Comparison of ENCODE assay signal across 1 cellular context in genomic region chr1:178532392-178532791, GRCh38.
A peak's percentile ranks its signal among the peaks of the same experiment; 100 is the strongest.
TF ChIP-seq lines count a peak whose summit lies in the region.

No MANE protein-coding gene starts in this region.

TF ChIP-seq in HepG2, 621 proteins besides CTCF, POLR2A, EP300 and RAD21 (continued from another document and continues in another):
- no peak for TF ChIP-seq AHDC1 (CRISPR knock-in tag; IDR thresholded peaks at IDR 0.05; ENCODE audit: borderline replicate concordance)
- no peak for TF ChIP-seq NR2F6 (IDR thresholded peaks at IDR 0.05)
- TF ChIP-seq NR2F6 (CRISPR knock-in tag; IDR thresholded peaks at IDR 0.05) = peak; percentile 6; the same call in 1 of the 2 replicates
- TF ChIP-seq ZEB1 (IDR thresholded peaks at IDR 0.05; ENCODE audit: insufficient replicate concordance, low read depth) = no peak
- TF ChIP-seq ZNF574 (CRISPR knock-in tag; IDR thresholded peaks at IDR 0.05) = peak; percentile 33; the same call in 1 of the 2 replicates
- TF ChIP-seq KAT8 (CRISPR knock-in tag; IDR thresholded peaks at IDR 0.05) = peak; percentile 59; the same call in 1 of the 2 replicates
- peak; percentile 32; the same call in 1 of the 2 replicates for TF ChIP-seq SALL1 (CRISPR knock-in tag; IDR thresholded peaks at IDR 0.05)
- TF ChIP-seq SAP130 (CRISPR knock-in tag; IDR thresholded peaks at IDR 0.05; ENCODE audit: low read depth) = no peak
- no peak for TF ChIP-seq HNRNPK (IDR thresholded peaks at IDR 0.05; ENCODE audit: low read depth, low read length, poor library complexity, severe bottlenecking)
- TF ChIP-seq POGK (CRISPR knock-in tag; conservative IDR thresholded peaks at IDR 0.05) = no peak
- TF ChIP-seq EEA1 (CRISPR knock-in tag; IDR thresholded peaks at IDR 0.05; ENCODE audit: borderline replicate concordance) = no peak
- TF ChIP-seq ZBTB14 (CRISPR knock-in tag; IDR thresholded peaks at IDR 0.05) = no peak
- TF ChIP-seq ZNF496 (CRISPR knock-in tag; IDR thresholded peaks at IDR 0.05; ENCODE audit: insufficient replicate concordance) = no peak
- no peak for TF ChIP-seq ZNF674 (CRISPR knock-in tag; IDR thresholded peaks at IDR 0.05; ENCODE audit: low read depth)
- TF ChIP-seq KDM5B (CRISPR knock-in tag; IDR thresholded peaks at IDR 0.05; ENCODE audit: borderline replicate concordance) = peak; percentile 39; the same call in 1 of the 2 replicates
- TF ChIP-seq FOSL1 (CRISPR knock-in tag; IDR thresholded peaks at IDR 0.05; ENCODE audit: borderline replicate concordance) = no peak
- no peak for TF ChIP-seq CCAR2 (optimal IDR thresholded peaks at IDR 0.05; ENCODE audit: low read depth, low read length)
- TF ChIP-seq MEIS2 (CRISPR knock-in tag; IDR thresholded peaks at IDR 0.05) = 0 out of 2 replicates have a peak, but pooled peaks have one; percentile 37
- TF ChIP-seq KDM5A (IDR thresholded peaks at IDR 0.05; ENCODE audit: borderline replicate concordance, low read length) = no peak
- no peak for TF ChIP-seq CBX1 (IDR thresholded peaks at IDR 0.05; ENCODE audit: low read depth)
- TF ChIP-seq GATAD2A (CRISPR knock-in tag; IDR thresholded peaks at IDR 0.05) = peak; percentile 67
- no peak for TF ChIP-seq SCMH1 (CRISPR knock-in tag; IDR thresholded peaks at IDR 0.05; ENCODE audit: borderline replicate concordance)
- TF ChIP-seq HBP1 (CRISPR knock-in tag; IDR thresholded peaks at IDR 0.05; ENCODE audit: low read depth) = 0 out of 2 replicates have a peak, but pooled peaks have one; percentile 46
- peak; percentile 66; the same call in 1 of the 2 replicates for TF ChIP-seq ZNF205 (CRISPR knock-in tag; IDR thresholded peaks at IDR 0.05)
- TF ChIP-seq KDM2A (CRISPR knock-in tag; IDR thresholded peaks at IDR 0.05; ENCODE audit: borderline replicate concordance, low read depth) = peak; percentile 68; the same call in 1 of the 2 replicates
- no peak for TF ChIP-seq MAFF (IDR thresholded peaks at IDR 0.05; ENCODE audit: low read depth, low read length)
- TF ChIP-seq ZNF317 (CRISPR knock-in tag; IDR thresholded peaks at IDR 0.05) = 0 out of 2 replicates have a peak, but pooled peaks have one; percentile 19
- no peak for TF ChIP-seq ZNF749 (CRISPR knock-in tag; IDR thresholded peaks at IDR 0.05; ENCODE audit: borderline replicate concordance)
- no peak for TF ChIP-seq SATB2 (CRISPR knock-in tag; IDR thresholded peaks at IDR 0.05)
- TF ChIP-seq LRRFIP1 (CRISPR knock-in tag; conservative IDR thresholded peaks at IDR 0.05) = no peak
- no peak for TF ChIP-seq ZNF740 (CRISPR knock-in tag; IDR thresholded peaks at IDR 0.05)
- TF ChIP-seq PPARG (CRISPR knock-in tag; conservative IDR thresholded peaks at IDR 0.05) = no peak
- TF ChIP-seq ZBTB38 (CRISPR knock-in tag; IDR thresholded peaks at IDR 0.05) = 0 out of 2 replicates have a peak, but pooled peaks have one; percentile 34
- no peak for TF ChIP-seq ZFP36L1 (CRISPR knock-in tag; IDR thresholded peaks at IDR 0.05)
- no peak for TF ChIP-seq ZNF605 (CRISPR knock-in tag; IDR thresholded peaks at IDR 0.05)
- TF ChIP-seq KLF11 (CRISPR knock-in tag; IDR thresholded peaks at IDR 0.05) = 0 out of 2 replicates have a peak, but pooled peaks have one; percentile 30
- no peak for TF ChIP-seq ARID4A (CRISPR knock-in tag; IDR thresholded peaks at IDR 0.05; ENCODE audit: borderline replicate concordance)
- TF ChIP-seq TCF12 (IDR thresholded peaks at IDR 0.05) = no peak
- TF ChIP-seq TCF12 (CRISPR knock-in tag; IDR thresholded peaks at IDR 0.05) = no peak
- TF ChIP-seq GATAD1 (CRISPR knock-in tag; IDR thresholded peaks at IDR 0.05) = no peak
